20 cellular contexts compared by ENCODE assay signal in the genomic region with DNA sequence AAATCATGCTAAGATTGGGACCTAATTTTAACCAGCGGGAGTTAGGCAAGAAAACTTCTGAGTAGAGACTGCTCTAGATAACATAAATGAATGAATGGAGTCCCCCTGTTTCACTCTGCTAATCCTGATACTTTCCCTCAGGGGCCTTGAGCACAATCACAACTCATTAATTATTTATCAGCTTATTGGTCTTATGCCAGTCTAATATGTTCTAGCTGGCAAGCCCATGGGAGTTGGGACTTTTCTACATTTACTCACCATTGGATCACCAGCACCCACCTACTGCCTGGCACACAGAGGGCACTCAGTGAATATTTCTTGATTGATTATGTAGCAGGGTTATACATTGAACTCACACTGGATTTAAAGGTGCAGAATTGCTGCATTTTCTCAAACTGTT. TPM values are rescaled to one million over a fixed set of nuclear protein-coding genes. Genes with fewer than 3 reads are reported as not detected.
DNase-seq lines count a peak whose midpoint lies in the region; ATAC-seq lines count a peak whose summit lies in the region.
"Had no signal": no experiment of that assay in that cellular context is flagged by ENCODE, and none has a peak within 500 bp of the region (broad histone marks: within the 10 kb centered on the region; RNA-seq: fewer than 3 reads in every experiment).

No MANE protein-coding gene starts in this region.

- peak overlapping the region; percentile 51 for H3K27ac Mint-ChIP-seq in activated naive CD4-positive, alpha-beta T cell treated with anti-CD3 and anti-CD28 coated beads, Interleukin-2, amount 50 U/mL, for 24 hours
- H3K27ac Mint-ChIP-seq in activated naive CD4-positive, alpha-beta T cell treated with anti-CD3 and anti-CD28 coated beads, Interleukin-2, amount 10 ng/mL, durations not matched to agents 7 days and 5 days, result no peak overlapping the region
- no peak overlapping the region for H3K27ac Mint-ChIP-seq in activated CD8-positive, alpha-beta T cell treated with anti-CD3 and anti-CD28 coated beads, Interleukin-2, amount 10 ng/mL, durations not matched to agents 7 days and 5 days
- H3K27ac Mint-ChIP-seq in activated CD4-positive, alpha-beta memory T cell treated with anti-CD3 and anti-CD28 coated beads for 36 hours, result no peak overlapping the region
- H3K27ac Mint-ChIP-seq: B cell, CD14-positive monocyte had no signal

- no peak overlapping the region for H3K4me3 Mint-ChIP-seq in activated naive CD4-positive, alpha-beta T cell treated with anti-CD3 and anti-CD28 coated beads, Interleukin-2, amount 50 U/mL, for 24 hours
- no peak overlapping the region for H3K4me3 Mint-ChIP-seq in activated naive CD4-positive, alpha-beta T cell treated with anti-CD3 and anti-CD28 coated beads, Interleukin-2, amount 10 ng/mL, durations not matched to agents 7 days and 5 days
- no peak overlapping the region for H3K4me3 Mint-ChIP-seq in activated CD8-positive, alpha-beta T cell treated with anti-CD3 and anti-CD28 coated beads, Interleukin-2, amount 10 ng/mL, durations not matched to agents 7 days and 5 days
- no peak overlapping the region for H3K4me3 Mint-ChIP-seq in activated CD4-positive, alpha-beta memory T cell treated with anti-CD3 and anti-CD28 coated beads for 36 hours
- H3K4me3 Mint-ChIP-seq: B cell, CD14-positive monocyte had no signal

- H3K4me1 Mint-ChIP-seq in activated naive CD4-positive, alpha-beta T cell treated with anti-CD3 and anti-CD28 coated beads, Interleukin-2, amount 50 U/mL, for 24 hours, result peaks cover 25% of the 10 kb centered on the region
- peaks cover 12% of the 10 kb centered on the region for H3K4me1 Mint-ChIP-seq in activated naive CD4-positive, alpha-beta T cell treated with anti-CD3 and anti-CD28 coated beads, Interleukin-2, amount 10 ng/mL, durations not matched to agents 7 days and 5 days
- peaks cover 29% of the 10 kb centered on the region for H3K4me1 Mint-ChIP-seq in activated CD8-positive, alpha-beta T cell treated with anti-CD3 and anti-CD28 coated beads, Interleukin-2, amount 10 ng/mL, durations not matched to agents 7 days and 5 days (ENCODE audit: low read depth)
- H3K4me1 Mint-ChIP-seq in activated CD4-positive, alpha-beta memory T cell treated with anti-CD3 and anti-CD28 coated beads for 36 hours (ENCODE audit: low read depth), result peaks cover 24% of the 10 kb centered on the region

- no peaks in the 10 kb centered on the region for H3K9me3 Mint-ChIP-seq in activated naive CD4-positive, alpha-beta T cell treated with anti-CD3 and anti-CD28 coated beads, Interleukin-2, amount 50 U/mL, for 24 hours
- H3K9me3 Mint-ChIP-seq in activated naive CD4-positive, alpha-beta T cell treated with anti-CD3 and anti-CD28 coated beads, Interleukin-2, amount 10 ng/mL, durations not matched to agents 7 days and 5 days, result no peaks in the 10 kb centered on the region
- H3K9me3 Mint-ChIP-seq in activated CD8-positive, alpha-beta T cell treated with anti-CD3 and anti-CD28 coated beads, Interleukin-2, amount 10 ng/mL, durations not matched to agents 7 days and 5 days (ENCODE audit: insufficient read depth), result no peaks in the 10 kb centered on the region
- no peaks in the 10 kb centered on the region for H3K9me3 Mint-ChIP-seq in activated CD4-positive, alpha-beta memory T cell treated with anti-CD3 and anti-CD28 coated beads for 36 hours
- H3K9me3 Mint-ChIP-seq: CD14-positive monocyte had no signal

- H3K27me3 Mint-ChIP-seq in activated naive CD4-positive, alpha-beta T cell treated with anti-CD3 and anti-CD28 coated beads, Interleukin-2, amount 50 U/mL, for 24 hours, result peaks cover 4% of the 10 kb centered on the region
- H3K27me3 Mint-ChIP-seq in activated naive CD4-positive, alpha-beta T cell treated with anti-CD3 and anti-CD28 coated beads, Interleukin-2, amount 10 ng/mL, durations not matched to agents 7 days and 5 days, result peaks cover 50% of the 10 kb centered on the region
- H3K27me3 Mint-ChIP-seq in activated CD8-positive, alpha-beta T cell treated with anti-CD3 and anti-CD28 coated beads, Interleukin-2, amount 10 ng/mL, durations not matched to agents 7 days and 5 days (ENCODE audit: low read depth), result peaks cover 45% of the 10 kb centered on the region
- peaks cover 33% of the 10 kb centered on the region for H3K27me3 Mint-ChIP-seq in activated CD4-positive, alpha-beta memory T cell treated with anti-CD3 and anti-CD28 coated beads for 36 hours

- POLR2A ChIA-PET in activated CD8-positive, alpha-beta T cell treated with anti-CD3 and anti-CD28 coated beads, Interleukin-2, amount 10 ng/mL, durations not matched to agents 7 days and 5 days (lab: Charles Lee), result interaction anchor here (0.6 kb wide), 1 partner anchor 85 kb away, joined by 3 read pairs; no protein-coding TSS in a partner anchor
- POLR2A ChIA-PET in activated CD4-positive, alpha-beta memory T cell treated with anti-CD3 and anti-CD28 coated beads for 36 hours (lab: Charles Lee), result no interaction called here

- no peak for DNase-seq in activated naive CD4-positive, alpha-beta T cell treated with anti-CD3 and anti-CD28 coated beads, Interleukin-2, amount 10 ng/mL, durations not matched to agents 7 days and 5 days
- peak; percentile 28 for DNase-seq in NCI-H69 (lab: John Stamatoyannopoulos, UW)
- DNase-seq in kidney tubule cell (ENCODE audit: low spot score), result peak; percentile 51
- no peak for DNase-seq in activated CD8-positive, alpha-beta T cell treated with anti-CD3 and anti-CD28 coated beads, Interleukin-2, amount 10 ng/mL, durations not matched to agents 7 days and 5 days
- DNase-seq in activated CD4-positive, CD25-positive, alpha-beta regulatory T cell (lab: John Stamatoyannopoulos, UW), result no peak
- no peak for DNase-seq in activated CD4-positive, alpha-beta memory T cell treated with anti-CD3 and anti-CD28 coated beads for 36 hours
- DNase-seq: DMS79 treated with DMSO at 0.1 percent for 48 hours, GOT3, MG63, NCI-H1048, NCI-H1436 treated with DMSO at 0.1 percent for 48 hours, NCI-H2029, NCI-H226, NCI-H510A treated with DMSO at 0.1 percent for 48 hours, NCI-H774, OCI-M1 had no signal

- ATAC-seq in activated CD8-positive, alpha-beta T cell treated with anti-CD3 and anti-CD28 coated beads, Interleukin-2, amount 10 ng/mL, durations not matched to agents 7 days and 5 days, result no peak
- ATAC-seq: HCT116 had no signal

- intact Hi-C loops in activated CD4-positive, alpha-beta memory T cell treated with anti-CD3 and anti-CD28 coated beads for 36 hours (cut with micrococcal nuclease), result no loop called here

- CTCF ChIA-PET in activated naive CD4-positive, alpha-beta T cell treated with anti-CD3 and anti-CD28 coated beads, Interleukin-2, amount 10 ng/mL, durations not matched to agents 7 days and 5 days (lab: Charles Lee), result no interaction called here
- CTCF ChIA-PET in activated CD8-positive, alpha-beta T cell treated with anti-CD3 and anti-CD28 coated beads, Interleukin-2, amount 10 ng/mL, durations not matched to agents 7 days and 5 days (lab: Charles Lee), result no interaction called here
- CTCF ChIA-PET in activated CD4-positive, alpha-beta memory T cell treated with anti-CD3 and anti-CD28 coated beads for 36 hours (lab: Charles Lee), result no interaction called here

- H3K36me3 Mint-ChIP-seq in activated naive CD4-positive, alpha-beta T cell treated with anti-CD3 and anti-CD28 coated beads, Interleukin-2, amount 50 U/mL, for 24 hours, result no peaks in the 10 kb centered on the region
- no peaks in the 10 kb centered on the region for H3K36me3 Mint-ChIP-seq in activated naive CD4-positive, alpha-beta T cell treated with anti-CD3 and anti-CD28 coated beads, Interleukin-2, amount 10 ng/mL, durations not matched to agents 7 days and 5 days
- no peaks in the 10 kb centered on the region for H3K36me3 Mint-ChIP-seq in activated CD8-positive, alpha-beta T cell treated with anti-CD3 and anti-CD28 coated beads, Interleukin-2, amount 10 ng/mL, durations not matched to agents 7 days and 5 days (ENCODE audit: low read depth)
- no peaks in the 10 kb centered on the region for H3K36me3 Mint-ChIP-seq in activated CD4-positive, alpha-beta memory T cell treated with anti-CD3 and anti-CD28 coated beads for 36 hours
- H3K36me3 Mint-ChIP-seq: CD14-positive monocyte had no signal

RNA-seq across cellular contexts. Expression of a gene that starts 13.5 kb away (rescaled TPM):
- 10 to 100 TPM; 40.5 to 48.9 TPM for total RNA-seq in activated CD8-positive, alpha-beta T cell treated with anti-CD3 and anti-CD28 coated beads, Interleukin-2, amount 10 ng/mL, durations not matched to agents 7 days and 5 days
- 10 to 100 TPM; 42.2 to 44.1 TPM for total RNA-seq in activated CD4-positive, alpha-beta memory T cell treated with anti-CD3 and anti-CD28 coated beads for 36 hours

RNA-seq across cellular contexts. Expression of a gene that starts 37.1 kb away (rescaled TPM):
- total RNA-seq in activated CD8-positive, alpha-beta T cell treated with anti-CD3 and anti-CD28 coated beads, Interleukin-2, amount 10 ng/mL, durations not matched to agents 7 days and 5 days, result under 1 TPM; 0.47 to 0.55 TPM
- 1 to 10 TPM in 1 of 2 experiments, under 1 TPM in 1; 0.40 to 2.0 TPM for total RNA-seq in activated CD4-positive, alpha-beta memory T cell treated with anti-CD3 and anti-CD28 coated beads for 36 hours

Comparison
In these comparisons a context has a peak if more than half of its experiments do, and no peak if none do; other contexts are left out.
1. DNase-seq: peak in NCI-H69 (single experiment) and kidney tubule cell (single experiment); none in activated naive CD4-positive, alpha-beta T cell treated with anti-CD3 and anti-CD28 coated beads, Interleukin-2, amount 10 ng/mL, durations not matched to agents 7 days and 5 days (single experiment), activated CD8-positive, alpha-beta T cell treated with anti-CD3 and anti-CD28 coated beads, Interleukin-2, amount 10 ng/mL, durations not matched to agents 7 days and 5 days (single experiment), activated CD4-positive, CD25-positive, alpha-beta regulatory T cell (0 of 4) and activated CD4-positive, alpha-beta memory T cell treated with anti-CD3 and anti-CD28 coated beads for 36 hours (single experiment).